In genomic region chr7:158992759-158993158, GRCh38 we compare ENCODE assay signal across 14 cellular contexts.
DNase-seq lines count a peak whose midpoint lies in the region; ATAC-seq and TF ChIP-seq lines count a peak whose summit lies in the region.
"Had no signal": no experiment of that assay in that cellular context is flagged by ENCODE, and none has a peak within 500 bp of the region (broad histone marks: within the 10 kb centered on the region; RNA-seq: fewer than 3 reads in every experiment).

No MANE protein-coding gene starts in this region.

- DNase-seq in DND-41 (no peak), H9 (peak; percentile 40), hepatocyte (ENCODE audit: low spot score) (no peak), ureter (ENCODE audit: low spot score) (no peak), KBM-7 (no peak)
- DNase-seq in naive thymus-derived CD8-positive, alpha-beta T cell: no peak
- DNase-seq: CD8-positive, alpha-beta memory T cell; HCEC 1CT; KG1; NCI-H1092; NCI-H1694 treated with DMSO at 0.1 percent for 48 hours; NCI-H2171; SHP77 had no signal

- H3K14ac ChIP-seq in H9 (ENCODE audit: insufficient read depth, low read length): no peak overlapping the region

- no peak overlapping the region for H2BK12ac ChIP-seq in H9 (ENCODE audit: insufficient read length, low read depth, low read length)

- H3T11ph ChIP-seq in H9 (ENCODE audit: low read length): no peak overlapping the region

- no peak for TF ChIP-seq POLR2A in GM18505 (IDR thresholded peaks at IDR 0.05; ENCODE audit: borderline replicate concordance, extremely low read depth, insufficient read depth, insufficient read length)

- no peak overlapping the region for H2BK5ac ChIP-seq in H9 (ENCODE audit: insufficient read length, low read length)

- no peak overlapping the region for H3K23ac ChIP-seq in H9 (ENCODE audit: insufficient read length, low read depth, low read length)

- H4K8ac ChIP-seq in H9 (replicated peaks; ENCODE audit: insufficient read length, low read depth, low read length): no peak overlapping the region

- H2AFZ ChIP-seq in DND-41 (ENCODE audit: low read depth, low read length) (no peak overlapping the region), H9 (ENCODE audit: low read length) (no peak overlapping the region), hepatocyte (no peak overlapping the region)

- H3K79me1 ChIP-seq in H9 (ENCODE audit: insufficient read depth, low read depth, low read length, poor library complexity, severe bottlenecking): no peaks in the 10 kb centered on the region

- no peak overlapping the region for H4K91ac ChIP-seq in H9 (ENCODE audit: insufficient read length, low read depth, low read length)

- H3K4me1 ChIP-seq in DND-41 (ENCODE audit: insufficient read depth, low read length) (no peaks in the 10 kb centered on the region), H9 (ENCODE audit: insufficient read depth, low read length) (no peaks in the 10 kb centered on the region), hepatocyte (ENCODE audit: insufficient read depth) (no peaks in the 10 kb centered on the region)

- ATAC-seq in DND-41 (ENCODE audit: insufficient read depth, low read depth) (peak; percentile 24; the same call in 1 of the 3 replicates), GM18505 (IDR thresholded peaks at IDR 0.05; ENCODE audit: unreplicated experiment) (no peak)
- ATAC-seq in naive thymus-derived CD8-positive, alpha-beta T cell: peak in 1 of 2 donors; percentile 25

- H3K27me3 ChIP-seq in DND-41 (ENCODE audit: insufficient read depth, low read length, poor library complexity): no peaks in the 10 kb centered on the region
- peaks cover 12% of the 10 kb centered on the region; the same call in 1 of the 2 replicates for H3K27me3 ChIP-seq in H9 (ENCODE audit: insufficient read depth, low read length)
- peaks cover 39% of the 10 kb centered on the region for H3K27me3 ChIP-seq in hepatocyte

- no peak overlapping the region for H3K18ac ChIP-seq in H9 (ENCODE audit: insufficient read length, low read depth, low read length)

- H3K9me3 ChIP-seq in DND-41 (ENCODE audit: insufficient read depth, low read length, severe bottlenecking) (no peaks in the 10 kb centered on the region), H9 (ENCODE audit: control insufficient read depth, low read depth, low read length) (no peaks in the 10 kb centered on the region), hepatocyte (ENCODE audit: low read depth) (no peaks in the 10 kb centered on the region)

- WGBS in H9 (ENCODE audit: extremely low coverage, insufficient read length, low lambda C conversion rate): no CpG with 5 or more reads among the region's 28 CpGs
- 27% methylated on average over 14 of the region's 28 CpGs for WGBS in hepatocyte (ENCODE audit: low lambda C conversion rate, missing lambda C conversion rate)

- H3K36me3 Mint-ChIP-seq in H9 (ENCODE audit: insufficient read depth in 1 of 3, low read depth in 3 of 3): peaks cover 0 to 11% (median 0%) of the 10 kb centered on the region in 3 experiments; a peak in 2 of 7 replicates
- H3K36me3 Mint-ChIP-seq in naive thymus-derived CD8-positive, alpha-beta T cell: peaks cover 0 to 8% (median 6%) of the 10 kb centered on the region in 3 donors

- no peak overlapping the region for H2BK120ac ChIP-seq in H9 (ENCODE audit: low read depth, low read length, poor library complexity, severe bottlenecking)

- H3K4me2 ChIP-seq in DND-41 (ENCODE audit: insufficient read depth, low read length): no peak overlapping the region
- peak overlapping the region; percentile 43 for H3K4me2 ChIP-seq in H9 (ENCODE audit: insufficient read depth, insufficient read length, low read length)
- peak overlapping the region; percentile 54 for H3K4me2 ChIP-seq in hepatocyte

- peaks cover 11 to 13% of the 10 kb centered on the region in 2 experiments for H3K9me3 Mint-ChIP-seq in H9
- peaks cover 0 to 19% (median 9%) of the 10 kb centered on the region in 9 donors for H3K9me3 Mint-ChIP-seq in naive thymus-derived CD8-positive, alpha-beta T cell

- POLR2A ChIA-PET in naive thymus-derived CD8-positive, alpha-beta T cell (lab: Charles Lee): interaction anchor here (1.7 kb wide), 1 partner anchor 16 kb away, joined by 7 read pairs; no protein-coding TSS in a partner anchor

- no peak overlapping the region for H3K56ac ChIP-seq in H9 (ENCODE audit: insufficient read length, low read depth, low read length)

- H3K4me3 Mint-ChIP-seq in H9: peak overlapping the region; percentile 27 to 68
- H3K4me3 Mint-ChIP-seq in naive thymus-derived CD8-positive, alpha-beta T cell: peak overlapping the region in 7 of 10 donors; percentile 22 to 76 (median 43)

- H4K5ac ChIP-seq in H9 (ENCODE audit: insufficient read length, low read depth, low read length): no peak overlapping the region

- H3K9me2 ChIP-seq in hepatocyte (replicated peaks; ENCODE audit: insufficient read depth): no peaks in the 10 kb centered on the region

- H3K36me3 ChIP-seq in DND-41 (ENCODE audit: insufficient read depth, low read length) (no peaks in the 10 kb centered on the region), hepatocyte (replicated peaks; ENCODE audit: insufficient read depth, low read depth) (no peaks in the 10 kb centered on the region)

- no peaks in the 10 kb centered on the region for H3K79me2 ChIP-seq in DND-41 (ENCODE audit: insufficient read depth, low read length)
- no peaks in the 10 kb centered on the region for H3K79me2 ChIP-seq in H9 (ENCODE audit: insufficient read depth, low read length)
- no peaks in the 10 kb centered on the region for H3K79me2 ChIP-seq in hepatocyte

- no peak overlapping the region; a peak in 1 of 7 replicates for H3K27ac Mint-ChIP-seq in H9
- H3K27ac Mint-ChIP-seq in naive thymus-derived CD8-positive, alpha-beta T cell: peak overlapping the region in 2 of 10 donors; percentile 7 to 68

- peaks cover 4% of the 10 kb centered on the region for H3K23me2 ChIP-seq in H9 (ENCODE audit: insufficient read length, low read depth, low read length, poor library complexity, severe bottlenecking)

- no peak overlapping the region for H2BK15ac ChIP-seq in H9 (ENCODE audit: low read depth, low read length)

- in situ Hi-C loops in KBM-7 (cut with MboI; ENCODE audit: low pct_unique_long_range_greater_than_20kb, low sequenced_read_pairs): no loop called here

- H2BK20ac ChIP-seq in H9 (ENCODE audit: low read depth, low read length, poor library complexity, severe bottlenecking): no peak overlapping the region

- H3K4me1 Mint-ChIP-seq in H9: peaks cover 7 to 10% of the 10 kb centered on the region in 2 experiments
- H3K4me1 Mint-ChIP-seq in naive thymus-derived CD8-positive, alpha-beta T cell: peaks cover 9 to 21% (median 15%) of the 10 kb centered on the region in 4 donors

- H3K4me3 ChIP-seq in DND-41 (ENCODE audit: low read depth in 1 of 2, low read length in 2 of 2): no peak overlapping the region
- no peak overlapping the region for H3K4me3 ChIP-seq in hepatocyte

- TF ChIP-seq CTCF in DND-41 (IDR thresholded peaks at IDR 0.05; ENCODE audit: borderline replicate concordance, extremely low read depth, low read length, poor library complexity, severe bottlenecking) (no peak), H9 (conservative IDR thresholded peaks at IDR 0.05) (no peak), hepatocyte (IDR thresholded peaks at IDR 0.05; ENCODE audit: poor library complexity) (no peak)

- H3K27ac ChIP-seq in DND-41 (ENCODE audit: low read length): no peak overlapping the region
- H3K27ac ChIP-seq in H9 (ENCODE audit: insufficient read length, low read depth, low read length): no peak overlapping the region
- no peak overlapping the region for H3K27ac ChIP-seq in hepatocyte

- H3K9ac ChIP-seq in DND-41 (ENCODE audit: low read depth, low read length): no peak overlapping the region
- no peak overlapping the region for H3K9ac ChIP-seq in H9 (ENCODE audit: extremely low read depth, insufficient read length, low read length)

- H3K27me3 Mint-ChIP-seq in H9 (ENCODE audit: low read depth): peaks cover 58% of the 10 kb centered on the region
- H3K27me3 Mint-ChIP-seq in naive thymus-derived CD8-positive, alpha-beta T cell: peaks cover 25 to 52% (median 46%) of the 10 kb centered on the region in 5 donors

- H4K20me1 ChIP-seq in DND-41 (ENCODE audit: insufficient read depth, low read length) (no peaks in the 10 kb centered on the region), H9 (ENCODE audit: control insufficient read depth, insufficient read depth, insufficient read length) (no peaks in the 10 kb centered on the region), hepatocyte (ENCODE audit: insufficient read depth, poor library complexity, severe bottlenecking) (no peaks in the 10 kb centered on the region)

- no peak overlapping the region for H3K4ac ChIP-seq in H9 (ENCODE audit: low read depth, low read length)

- no peak overlapping the region for H2AK5ac ChIP-seq in H9 (ENCODE audit: insufficient read length, low read length)
